In genomic region chr2:197500503-197501179, GRCh38 we compare ENCODE assay signal across 8 cellular contexts. TPM values are rescaled to one million over a fixed set of nuclear protein-coding genes. Genes with fewer than 3 reads are reported as not detected.
DNase-seq lines count a peak whose midpoint lies in the region; ATAC-seq and TF ChIP-seq lines count a peak whose summit lies in the region.

No MANE protein-coding gene starts in this region.

- CTCF ChIA-PET in AG04449 (lab: Yijun Ruan, JAX), result interaction anchor here (1.0 to 1.6 kb wide), 3 partner anchors 9 to 280 kb away, joined by 3 to 4 read pairs (median 3); no protein-coding TSS in a partner anchor
- CTCF ChIA-PET in activated CD8-positive, alpha-beta T cell treated with anti-CD3 and anti-CD28 coated beads for 36 hours (lab: Charles Lee), result interaction anchor here (2.8 kb wide), 1 partner anchor 15 kb away, joined by 13 read pairs; the partner anchor contains the start of gene MOB4

- H3K4me3 ChIP-seq in AG04449 (ENCODE audit: low read depth, low read length) (peak overlapping the region; percentile 78), rectal smooth muscle tissue (ENCODE audit: low read length) (peak overlapping the region; percentile 83)

- peak overlapping the region; percentile 34 for H3K9ac ChIP-seq in rectal smooth muscle tissue (ENCODE audit: low read length)

- peaks cover 83% of the 10 kb centered on the region for H3K36me3 Mint-ChIP-seq in activated CD8-positive, alpha-beta T cell treated with anti-CD3 and anti-CD28 coated beads for 36 hours (ENCODE audit: low read depth)
- no peaks in the 10 kb centered on the region for H3K36me3 Mint-ChIP-seq in glutamatergic neuron (ENCODE audit: unreplicated experiment)

- ATAC-seq in GM18867 (IDR thresholded peaks at IDR 0.05; ENCODE audit: unreplicated experiment) (peak; percentile 7), HG03108 (IDR thresholded peaks at IDR 0.05; ENCODE audit: unreplicated experiment) (peak; percentile 1)
- peak; percentile 0 for ATAC-seq in activated CD8-positive, alpha-beta T cell treated with anti-CD3 and anti-CD28 coated beads for 36 hours

- peaks cover 44% of the 10 kb centered on the region for H3K4me1 Mint-ChIP-seq in activated CD8-positive, alpha-beta T cell treated with anti-CD3 and anti-CD28 coated beads for 36 hours (ENCODE audit: low read depth)
- peaks cover 17% of the 10 kb centered on the region for H3K4me1 Mint-ChIP-seq in glutamatergic neuron (ENCODE audit: low read depth, unreplicated experiment)

- no peaks in the 10 kb centered on the region for H3K27me3 Mint-ChIP-seq in activated CD8-positive, alpha-beta T cell treated with anti-CD3 and anti-CD28 coated beads for 36 hours
- peaks cover 4% of the 10 kb centered on the region for H3K27me3 Mint-ChIP-seq in glutamatergic neuron (ENCODE audit: unreplicated experiment)

- peak overlapping the region; percentile 100 for H3K4me3 Mint-ChIP-seq in activated CD8-positive, alpha-beta T cell treated with anti-CD3 and anti-CD28 coated beads for 36 hours
- H3K4me3 Mint-ChIP-seq in glutamatergic neuron (ENCODE audit: unreplicated experiment), result peak overlapping the region; percentile 92

- peak overlapping the region; percentile 99 for H3K27ac Mint-ChIP-seq in activated CD8-positive, alpha-beta T cell treated with anti-CD3 and anti-CD28 coated beads for 36 hours
- H3K27ac Mint-ChIP-seq in glutamatergic neuron (ENCODE audit: unreplicated experiment), result peak overlapping the region; percentile 89

- TF ChIP-seq CTCF in AG04449 (IDR thresholded peaks at IDR 0.05; ENCODE audit: insufficient read depth, low read length, missing control alignments) (no peak), glutamatergic neuron (IDR thresholded peaks at IDR 0.05; ENCODE audit: partially characterized antibody, unreplicated experiment) (no peak)
- TF ChIP-seq CTCF in activated CD8-positive, alpha-beta T cell treated with anti-CD3 and anti-CD28 coated beads for 36 hours (IDR thresholded peaks at IDR 0.05), result no peak

- peak overlapping the region; percentile 90 for H3K27ac ChIP-seq in rectal smooth muscle tissue (ENCODE audit: low read depth, low read length)

- no peak for DNase-seq in AG04449 (ENCODE audit: low read depth, low spot score)
- no peak for DNase-seq in activated CD8-positive, alpha-beta T cell treated with anti-CD3 and anti-CD28 coated beads for 36 hours
- DNase-seq in glutamatergic neuron, result no peak
- DNase-seq in activated CD8-positive, alpha-beta memory T cell treated with anti-CD3 and anti-CD28 coated beads, Interleukin-2, amount 50 U/mL, for 48 hours, result no peak
- DNase-seq in activated gamma-delta T cell (lab: John Stamatoyannopoulos, UW), result no peak

- peaks cover 9% of the 10 kb centered on the region for H3K4me1 ChIP-seq in rectal smooth muscle tissue (ENCODE audit: control insufficient read depth, insufficient read depth, low read length)

- H3K27me3 ChIP-seq in rectal smooth muscle tissue (ENCODE audit: control insufficient read depth, insufficient read depth, low read length), result no peaks in the 10 kb centered on the region

- H3K9me3 Mint-ChIP-seq in activated CD8-positive, alpha-beta T cell treated with anti-CD3 and anti-CD28 coated beads for 36 hours, result no peaks in the 10 kb centered on the region
- peaks cover 8% of the 10 kb centered on the region for H3K9me3 Mint-ChIP-seq in glutamatergic neuron (ENCODE audit: unreplicated experiment)

- H3K36me3 ChIP-seq in rectal smooth muscle tissue (ENCODE audit: control insufficient read depth, insufficient read depth, low read length), result peaks cover 11% of the 10 kb centered on the region

- POLR2A ChIA-PET in AG04449 (lab: Yijun Ruan, JAX), result interaction anchor here (0.8 to 2.9 kb wide), 5 partner anchors 16 to 206 kb away, joined by 3 to 25 read pairs (median 16); partner anchors contain the start of genes COQ10B, MOB4 and SF3B1
- POLR2A ChIA-PET in activated CD8-positive, alpha-beta T cell treated with anti-CD3 and anti-CD28 coated beads for 36 hours (lab: Charles Lee), result interaction anchor here (0.6 to 8.5 kb wide), 14 partner anchors 8 to 205 kb away, joined by 3 to 81 read pairs (median 6); partner anchors contain the start of genes ANKRD44, COQ10B, MARS2 and MOB4

- intact Hi-C loops in activated CD8-positive, alpha-beta T cell treated with anti-CD3 and anti-CD28 coated beads for 36 hours (cut with micrococcal nuclease), result loop anchor here (2.0 to 5.0 kb wide), 3 partner anchors 14 to 68 kb away; partner anchors contain the start of gene COQ10B

RNA-seq across cellular contexts. Expression of gene HSPE1, which starts 0.5 kb away (rescaled TPM):
- total RNA-seq in activated CD8-positive, alpha-beta T cell treated with anti-CD3 and anti-CD28 coated beads for 36 hours, result 100 to 1,000 TPM; 345 to 356 TPM
- total RNA-seq in glutamatergic neuron (ENCODE audit: unreplicated experiment), result 83.5 TPM

RNA-seq across cellular contexts. Expression of gene HSPD1, which starts 1.0 kb away (rescaled TPM):
- total RNA-seq in activated CD8-positive, alpha-beta T cell treated with anti-CD3 and anti-CD28 coated beads for 36 hours, result 1,000 to 10,000 TPM; 1,034 to 1,051 TPM
- 187 TPM for total RNA-seq in glutamatergic neuron (ENCODE audit: unreplicated experiment)

RNA-seq across cellular contexts. Expression of gene MOB4, which starts 15.2 kb away (rescaled TPM):
- total RNA-seq in activated CD8-positive, alpha-beta T cell treated with anti-CD3 and anti-CD28 coated beads for 36 hours, result 10 to 100 TPM; 15.1 to 15.9 TPM
- 46.4 TPM for total RNA-seq in glutamatergic neuron (ENCODE audit: unreplicated experiment)

RNA-seq across cellular contexts. Expression of gene COQ10B, which starts 47.3 kb away (rescaled TPM):
- total RNA-seq in activated CD8-positive, alpha-beta T cell treated with anti-CD3 and anti-CD28 coated beads for 36 hours, result 10 to 100 TPM; 14.0 to 14.6 TPM
- total RNA-seq in glutamatergic neuron (ENCODE audit: unreplicated experiment), result 13.2 TPM
